ENCODE assay signal across 21 cellular contexts in the genomic region with DNA sequence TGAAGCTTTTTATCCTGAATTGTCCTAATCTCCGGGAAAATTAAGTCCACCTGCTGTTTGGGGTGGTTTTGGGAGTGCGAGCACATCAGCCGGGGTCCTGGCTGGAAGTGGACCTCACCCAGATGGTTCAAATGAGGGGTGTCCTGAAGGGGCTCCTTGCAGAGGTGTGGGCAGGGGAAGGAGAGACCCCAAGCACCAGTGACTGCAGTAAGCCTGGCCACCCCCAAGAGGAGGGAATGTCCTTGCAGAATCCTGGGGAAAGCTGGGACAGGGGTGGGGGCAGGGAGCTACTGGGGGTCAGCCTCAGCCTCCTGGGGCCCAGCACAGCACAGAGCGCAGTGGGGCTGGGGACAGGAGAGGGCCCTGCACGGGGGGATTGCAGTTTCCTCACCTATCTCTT. TPM values are rescaled to one million over a fixed set of nuclear protein-coding genes. Genes with fewer than 3 reads are reported as not detected.
"Had no signal": no experiment of that assay in that cellular context is flagged by ENCODE, and none has a peak within 500 bp of the region (broad histone marks: within the 10 kb centered on the region; RNA-seq: fewer than 3 reads in every experiment).

No MANE protein-coding gene starts in this region.

- H3K27ac ChIP-seq: Peyer's patch, RWPE1 had no signal

- H3K27me3 ChIP-seq: Peyer's patch had no signal

- H3K4me3 ChIP-seq: Peyer's patch had no signal

- H3K36me3 ChIP-seq: Peyer's patch had no signal

- ATAC-seq: activated CD8-positive, alpha-beta T cell treated with anti-CD3 and anti-CD28 coated beads, Interleukin-2, amount 10 ng/mL, durations not matched to agents 7 days and 5 days; WTC11 had no signal

- H3K9me3 ChIP-seq: Peyer's patch had no signal

- DNase-seq: activated CD4-positive, alpha-beta T cell treated with anti-CD3 and anti-CD28 coated beads for 48 hours; activated CD4-positive, alpha-beta T cell treated with anti-CD3 and anti-CD28 coated beads, Interleukin-2, amount 50 U/mL, for 4 hours; activated CD4-positive, CD25-positive, alpha-beta regulatory T cell treated with anti-CD3 and anti-CD28 coated beads, Interleukin-2, amount 50 U/mL, for 72 hours; activated CD8-positive, alpha-beta memory T cell treated with anti-CD3 and anti-CD28 coated beads, Interleukin-2, amount 50 U/mL, for 48 hours; activated CD8-positive, alpha-beta T cell treated with anti-CD3 and anti-CD28 coated beads, Interleukin-2, amount 10 ng/mL, durations not matched to agents 7 days and 5 days; activated effector memory CD4-positive, alpha-beta T cell treated with Interleukin-2 at 50 U/mL for 16 hours; activated naive CD4-positive, alpha-beta T cell; activated T-cell treated with anti-CD3 and anti-CD28 coated beads, Interleukin-2, amount 50 U/mL, for 1 hour; IMR-90; Kasumi-1; NCI-H1105 treated with DMSO at 0.1 percent for 48 hours; NCI-H1436 treated with DMSO at 0.1 percent for 48 hours; NCI-H187 treated with DMSO at 0.1 percent for 48 hours; NCI-H2081 treated with DMSO at 0.1 percent for 48 hours; NCI-H446; NCI-H524; Peyer's patch; SHP77 treated with DMSO at 0.1 percent for 48 hours had no signal

- H3K4me1 ChIP-seq: Peyer's patch had no signal

RNA-seq across cellular contexts. Expression of a gene that starts 46.2 kb away (rescaled TPM):
- total RNA-seq: activated CD8-positive, alpha-beta T cell treated with anti-CD3 and anti-CD28 coated beads, Interleukin-2, amount 10 ng/mL, durations not matched to agents 7 days and 5 days; activated T-helper 1 cell treated with anti-CD3 and anti-CD28 coated beads, Interleukin-12 subunit alpha, Interleukin-12 subunit beta, Interleukin-2, Interleukin-4 antibody, amounts not matched to agents 30 ng/mL and 10 ng/mL and 1 ng/mL, durations not matched to agents 14 hours and 24 hours and 36 hours; IMR-90 had no signal
